22 cellular contexts compared by ENCODE assay signal in the genomic region with DNA sequence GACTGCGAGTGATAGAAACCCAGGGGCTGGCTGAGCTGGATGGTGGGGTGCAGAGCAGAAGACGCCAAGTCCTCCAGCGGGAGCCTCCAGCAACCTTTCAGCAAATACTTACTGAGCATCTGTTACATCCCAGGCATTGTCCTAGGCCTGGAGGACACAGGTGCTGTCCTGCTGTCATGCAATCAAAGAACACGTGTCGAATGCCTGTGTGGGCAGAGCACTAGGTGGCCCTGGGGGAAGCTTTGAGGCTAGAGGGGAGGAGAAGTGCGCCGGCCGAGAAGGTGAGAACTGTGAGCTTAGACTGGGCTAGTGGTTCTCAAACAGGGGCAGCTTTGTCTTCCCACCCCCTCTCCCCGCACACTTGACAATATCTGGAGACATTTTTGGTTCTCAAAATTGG.
A peak's percentile ranks its signal among the peaks of the same experiment; 100 is the strongest.
DNase-seq lines count a peak whose midpoint lies in the region; ATAC-seq, FAIRE-seq and TF ChIP-seq lines count a peak whose summit lies in the region.
"Had no signal": no experiment of that assay in that cellular context is flagged by ENCODE, and none has a peak within 500 bp of the region (broad histone marks: within the 10 kb centered on the region; RNA-seq: fewer than 3 reads in every experiment).

No MANE protein-coding gene starts in this region.

- no peaks in the 10 kb centered on the region for H3K79me1 ChIP-seq in mesenchymal stem cell (replicated peaks; ENCODE audit: low read length, poor library complexity, severe bottlenecking)

- H3K36me3 Mint-ChIP-seq in astrocyte (ENCODE audit: low read depth, unreplicated experiment) (no peaks in the 10 kb centered on the region), osteocyte (ENCODE audit: unreplicated experiment) (peaks cover 3% of the 10 kb centered on the region), chondrocyte (ENCODE audit: low read depth) (no peaks in the 10 kb centered on the region)
- H3K36me3 Mint-ChIP-seq: CD8-positive, alpha-beta T cell had no signal

- no peaks in the 10 kb centered on the region for H3K36me3 ChIP-seq in astrocyte (ENCODE audit: insufficient read depth, low read length)
- no peaks in the 10 kb centered on the region for H3K36me3 ChIP-seq in mesenchymal stem cell (ENCODE audit: control insufficient read depth in 1 of 2, insufficient read depth in 2 of 2, low read depth in 1 of 2, low read length in 2 of 2)
- no peaks in the 10 kb centered on the region for H3K36me3 ChIP-seq in body of pancreas (replicated peaks in 1 of 2; ENCODE audit: insufficient read depth in 1 of 2, low read depth in 2 of 2)
- H3K36me3 ChIP-seq: BLaER1 had no signal

- peak overlapping the region; percentile 37 for H2BK120ac ChIP-seq in mesenchymal stem cell (ENCODE audit: low read depth, low read length)

- peak overlapping the region; percentile 1 to 71 for H3K4ac ChIP-seq in mesenchymal stem cell (ENCODE audit: low read depth in 1 of 2, low read length in 2 of 2)

- H3K4me3 ChIP-seq in astrocyte (ENCODE audit: insufficient read depth, low read depth, low read length) (no peak overlapping the region), mesenchymal stem cell (ENCODE audit: insufficient read depth in 1 of 2, low read depth in 1 of 2, low read length in 2 of 2) (no peak overlapping the region), body of pancreas (no peak overlapping the region)
- H3K4me3 ChIP-seq: BLaER1, GM23248 had no signal

- H2BK15ac ChIP-seq in mesenchymal stem cell (ENCODE audit: low read depth, poor library complexity, severe bottlenecking) = no peak overlapping the region

- peak overlapping the region; percentile 16 to 93 for H2BK12ac ChIP-seq in mesenchymal stem cell (ENCODE audit: low read length in 2 of 2)

- no peak for FAIRE-seq in astrocyte (lab: Jason Lieb, UNC)
- FAIRE-seq: G401.6, GM12892, GM18507, H54 had no signal

- no peaks in the 10 kb centered on the region for H3K79me2 ChIP-seq in astrocyte (ENCODE audit: insufficient read depth, low read length)

- DNase-seq in ELF-1 (ENCODE audit: low read depth, low spot score) (peak; percentile 68), astrocyte (ENCODE audit: low read depth) (no peak), mesenchymal stem cell (no peak), osteocyte (ENCODE audit: extremely low spot score, unreplicated experiment) (no peak), chondrocyte (ENCODE audit: low spot score) (no peak), NK-92 (lab: John Stamatoyannopoulos, UW; ENCODE audit: unreplicated experiment) (no peak), body of pancreas (no peak)
- DNase-seq in effector CD8-positive, alpha-beta T cell (lab: John Stamatoyannopoulos, UW) = no peak
- DNase-seq: 8988T; CD8-positive, alpha-beta T cell; DMS 273 treated with DMSO at 0.1 percent for 48 hours; DMS53; DND-41; EL; GM23248; HCEC 1CT; IMR-90 had no signal

- peak overlapping the region; percentile 47 for H2AK5ac ChIP-seq in mesenchymal stem cell (ENCODE audit: low read length, severe bottlenecking)

- peak overlapping the region; percentile 79 for H4K8ac ChIP-seq in mesenchymal stem cell (ENCODE audit: low read length)

- TF ChIP-seq CTCF in astrocyte (IDR thresholded peaks at IDR 0.05; ENCODE audit: insufficient read depth, low read depth, low read length) (no peak), osteocyte (IDR thresholded peaks at IDR 0.05) (no peak), chondrocyte (IDR thresholded peaks at IDR 0.05) (no peak), body of pancreas (IDR thresholded peaks at IDR 0.05) (no peak)

- peaks cover 23% of the 10 kb centered on the region for H3K4me1 ChIP-seq in astrocyte (ENCODE audit: insufficient read depth, low read length)
- H3K4me1 ChIP-seq in mesenchymal stem cell (ENCODE audit: control insufficient read depth, insufficient read depth, low read depth, low read length) = peaks cover 20% of the 10 kb centered on the region
- no peaks in the 10 kb centered on the region for H3K4me1 ChIP-seq in body of pancreas

- peaks cover 12% of the 10 kb centered on the region for H3K4me1 Mint-ChIP-seq in astrocyte (ENCODE audit: low read depth, unreplicated experiment)
- H3K4me1 Mint-ChIP-seq in osteocyte (ENCODE audit: unreplicated experiment) = peaks cover 81% of the 10 kb centered on the region
- H3K4me1 Mint-ChIP-seq in chondrocyte (ENCODE audit: low read depth) = peaks cover 44% of the 10 kb centered on the region

- H3K4me2 ChIP-seq in astrocyte (ENCODE audit: low read length) = no peak overlapping the region
- no peak overlapping the region for H3K4me2 ChIP-seq in mesenchymal stem cell (ENCODE audit: low read length, poor library complexity, severe bottlenecking)

- ATAC-seq in body of pancreas = no peak
- ATAC-seq: CD8-positive, alpha-beta T cell had no signal

- H3K4me3 Mint-ChIP-seq in astrocyte (ENCODE audit: unreplicated experiment) (no peak overlapping the region), osteocyte (ENCODE audit: unreplicated experiment) (peak overlapping the region; percentile 24), chondrocyte (ENCODE audit: unreplicated experiment) (no peak overlapping the region)
- H3K4me3 Mint-ChIP-seq: CD8-positive, alpha-beta T cell had no signal

- H3K9ac ChIP-seq in astrocyte (ENCODE audit: low read length) (no peak overlapping the region), mesenchymal stem cell (ENCODE audit: low read length) (no peak overlapping the region)
- H3K9ac ChIP-seq: BLaER1, GM23248 had no signal

- no peaks in the 10 kb centered on the region for H4K20me1 ChIP-seq in astrocyte (ENCODE audit: insufficient read depth, low read length)
- H4K20me1 ChIP-seq: BLaER1 had no signal

- H3K9me3 Mint-ChIP-seq in astrocyte (ENCODE audit: unreplicated experiment) (peaks cover 20% of the 10 kb centered on the region), osteocyte (ENCODE audit: unreplicated experiment) (peaks cover 9% of the 10 kb centered on the region), chondrocyte (ENCODE audit: low read depth) (peaks cover 4% of the 10 kb centered on the region)
- H3K9me3 Mint-ChIP-seq: CD8-positive, alpha-beta T cell had no signal

- H3K27me3 Mint-ChIP-seq in astrocyte (ENCODE audit: low read depth, unreplicated experiment) = peaks cover 23% of the 10 kb centered on the region
- no peaks in the 10 kb centered on the region for H3K27me3 Mint-ChIP-seq in osteocyte (ENCODE audit: unreplicated experiment)
- H3K27me3 Mint-ChIP-seq in chondrocyte (ENCODE audit: low read depth) = no peaks in the 10 kb centered on the region

- H3K14ac ChIP-seq in mesenchymal stem cell (ENCODE audit: low read length in 2 of 2) = peak overlapping the region in 1 of 2 experiments; percentile 0

- peak overlapping the region; percentile 70 for H3K27ac Mint-ChIP-seq in astrocyte (ENCODE audit: unreplicated experiment)
- H3K27ac Mint-ChIP-seq in osteocyte (ENCODE audit: unreplicated experiment) = peak overlapping the region; percentile 90
- no peak overlapping the region for H3K27ac Mint-ChIP-seq in chondrocyte (ENCODE audit: unreplicated experiment)
- H3K27ac Mint-ChIP-seq: CD8-positive, alpha-beta T cell had no signal

- H3K9me3 ChIP-seq in astrocyte (ENCODE audit: insufficient read depth, low read depth, low read length) = peaks cover 6% of the 10 kb centered on the region
- H3K9me3 ChIP-seq in mesenchymal stem cell (ENCODE audit: control insufficient read depth, low read length) = peaks cover 3% of the 10 kb centered on the region
- H3K9me3 ChIP-seq in body of pancreas = no peaks in the 10 kb centered on the region

- peaks cover 4% of the 10 kb centered on the region for H3K27me3 ChIP-seq in astrocyte (ENCODE audit: insufficient read depth, low read length)
- H3K27me3 ChIP-seq in mesenchymal stem cell (ENCODE audit: control insufficient read depth in 1 of 2, insufficient read depth in 1 of 2, low read length in 2 of 2) = peaks cover 0 to 17% of the 10 kb centered on the region in 2 experiments
- no peaks in the 10 kb centered on the region for H3K27me3 ChIP-seq in body of pancreas

- TF ChIP-seq POLR2A in body of pancreas (IDR thresholded peaks at IDR 0.05) = no peak

- H3K18ac ChIP-seq in mesenchymal stem cell (ENCODE audit: low read depth in 1 of 2, low read length in 2 of 2) = peak overlapping the region; percentile 1 to 78

- no peak overlapping the region for H3K27ac ChIP-seq in astrocyte (ENCODE audit: low read depth, low read length)
- no peak overlapping the region for H3K27ac ChIP-seq in mesenchymal stem cell (ENCODE audit: low read length, poor library complexity, severe bottlenecking)
- no peak overlapping the region for H3K27ac ChIP-seq in body of pancreas
- H3K27ac ChIP-seq: BLaER1, GM23248 had no signal

- H3K23ac ChIP-seq in mesenchymal stem cell (ENCODE audit: low read length in 2 of 2) = no peak overlapping the region

- H2BK5ac ChIP-seq in mesenchymal stem cell (ENCODE audit: low read depth, low read length, poor library complexity, severe bottlenecking) = no peak overlapping the region

- peak overlapping the region; percentile 96 for H4K91ac ChIP-seq in mesenchymal stem cell (ENCODE audit: low read length)

- 90% methylated on average over 8 of the region's 9 CpGs for WGBS in mesenchymal stem cell
- 35 to 47% methylated on average over 9 of the region's 9 CpGs for WGBS in body of pancreas, 2 donors

- H2AFZ ChIP-seq in astrocyte (ENCODE audit: low read depth, low read length) = no peak overlapping the region
- no peak overlapping the region for H2AFZ ChIP-seq in mesenchymal stem cell (ENCODE audit: low read depth, low read length)
- H2AFZ ChIP-seq: GM23248 had no signal

- intact Hi-C loops in body of pancreas (cut with DNase I) = no loop called here
